18 cellular contexts compared by ENCODE assay signal in genomic region chr3:181735921-181736320, GRCh38. TPM values are rescaled to one million over a fixed set of nuclear protein-coding genes. Genes with fewer than 3 reads are reported as not detected.
"Had no signal": no experiment of that assay in that cellular context is flagged by ENCODE, and none has a peak within 500 bp of the region (broad histone marks: within the 10 kb centered on the region; RNA-seq: fewer than 3 reads in every experiment).

No MANE protein-coding gene starts in this region.

- ATAC-seq: naive thymus-derived CD8-positive, alpha-beta T cell; stimulated activated naive CD8-positive, alpha-beta T cell treated with anti-CD3 and anti-CD28 coated beads, Interleukin-15, amount 100 ng/mL, for 72 hours had no signal

- DNase-seq: activated CD4-positive, alpha-beta T cell treated with anti-CD3 and anti-CD28 coated beads, Interleukin-2, amount 10 ng/mL, durations not matched to agents 7 days and 5 days; activated CD8-positive, alpha-beta memory T cell treated with anti-CD3 and anti-CD28 coated beads for 24 hours; activated naive CD8-positive, alpha-beta T cell treated with anti-CD3 and anti-CD28 coated beads, Interleukin-2, amount 10 ng/mL, durations not matched to agents 7 days and 5 days; anterior cingulate cortex; esophagus squamous epithelium; hippocampal formation; kidney; mesenchymal stem cell; naive thymus-derived CD8-positive, alpha-beta T cell; occipital lobe; sigmoid colon; spleen; stimulated activated naive CD8-positive, alpha-beta T cell treated with anti-CD3 and anti-CD28 coated beads, Interleukin-15, amount 100 ng/mL, for 72 hours; SW 1271 had no signal

- H3K27ac ChIP-seq: esophagus squamous epithelium, sigmoid colon, spleen, thoracic aorta had no signal

- H3K9me3 ChIP-seq: esophagus squamous epithelium, sigmoid colon, spleen, thoracic aorta had no signal

- H3K4me3 ChIP-seq: esophagus squamous epithelium, sigmoid colon, spleen, thoracic aorta had no signal

- H3K36me3 ChIP-seq: esophagus squamous epithelium, sigmoid colon, spleen, thoracic aorta had no signal

- H3K4me1 ChIP-seq: esophagus squamous epithelium, sigmoid colon, spleen had no signal

RNA-seq across cellular contexts. Expression of gene SOX2, which starts 24.2 kb away (rescaled TPM):
- total RNA-seq: activated CD4-positive, alpha-beta T cell treated with anti-CD3 and anti-CD28 coated beads, Interleukin-2, amount 10 ng/mL, durations not matched to agents 7 days and 5 days; activated naive CD8-positive, alpha-beta T cell treated with anti-CD3 and anti-CD28 coated beads, Interleukin-2, amount 10 ng/mL, durations not matched to agents 7 days and 5 days; fibroblast of villous mesenchyme; glomerular endothelial cell; liver; naive thymus-derived CD8-positive, alpha-beta T cell had no signal
- polyA plus RNA-seq: naive thymus-derived CD8-positive, alpha-beta T cell had no signal
